Comparison of ENCODE assay signal across 9 cellular contexts in the genomic region with DNA sequence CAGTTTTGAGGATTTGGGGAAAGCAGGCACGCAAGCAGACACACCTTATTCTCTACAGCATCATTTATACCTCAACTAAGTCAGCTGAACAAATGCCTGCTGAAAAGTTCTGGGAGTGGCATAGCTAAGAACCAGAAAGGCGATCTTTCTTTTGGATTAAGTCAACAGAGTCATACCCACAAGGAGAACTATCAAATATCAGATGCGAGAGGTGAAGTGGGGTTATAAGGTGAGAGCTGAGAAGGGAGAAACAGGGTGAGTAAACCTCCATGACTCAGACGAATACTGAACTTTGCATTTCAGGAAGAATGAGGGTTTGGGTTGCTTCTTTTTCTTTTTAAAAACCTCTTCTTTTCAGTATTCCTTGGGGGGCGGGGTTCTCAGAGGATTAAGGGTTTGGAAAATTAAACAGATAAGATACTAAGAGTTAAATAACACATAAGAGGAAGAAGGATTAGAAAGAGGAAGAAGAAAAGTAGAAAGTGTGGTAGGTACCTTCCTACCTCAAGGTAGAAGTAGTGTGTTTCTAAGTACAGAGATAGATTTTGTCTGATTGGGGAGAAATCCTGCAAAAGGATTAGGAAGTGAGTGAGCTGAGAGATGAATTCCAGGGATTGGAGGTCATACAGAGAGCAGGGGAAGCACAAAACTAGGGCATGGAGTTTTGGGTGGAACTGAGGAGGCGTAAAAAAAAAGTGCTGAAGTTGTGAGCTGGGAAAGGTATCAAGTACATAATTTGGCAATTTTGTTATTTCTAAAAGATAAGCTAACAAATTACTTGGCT. TPM values are rescaled to one million over a fixed set of nuclear protein-coding genes. Genes with fewer than 3 reads are reported as not detected.
DNase-seq lines count a peak whose midpoint lies in the region; ATAC-seq and TF ChIP-seq lines count a peak whose summit lies in the region.
"Had no signal": no experiment of that assay in that cellular context is flagged by ENCODE, and none has a peak within 500 bp of the region (broad histone marks: within the 10 kb centered on the region; RNA-seq: fewer than 3 reads in every experiment).

No MANE protein-coding gene starts in this region.

- POLR2A ChIA-PET in activated naive CD8-positive, alpha-beta T cell treated with anti-CD3 and anti-CD28 coated beads, Interleukin-2, amount 10 ng/mL, durations not matched to agents 7 days and 5 days (lab: Charles Lee) = interaction anchor here (0.9 to 1.7 kb wide), 5 partner anchors 9 to 161 kb away, joined by 3 to 5 read pairs (median 3); no protein-coding TSS in a partner anchor

- H3K4me3 ChIP-seq in parathyroid adenoma (ENCODE audit: low read depth, low read length) = no peak overlapping the region
- no peak overlapping the region for H3K4me3 ChIP-seq in vagina

- H3K9me3 ChIP-seq in parathyroid adenoma (ENCODE audit: control insufficient read depth, low read length) (no peaks in the 10 kb centered on the region), vagina (no peaks in the 10 kb centered on the region)

- intact Hi-C loops in vagina (cut with DNase I) = no loop called here

- no peak overlapping the region for H3K27ac Mint-ChIP-seq in activated naive CD8-positive, alpha-beta T cell treated with anti-CD3 and anti-CD28 coated beads, Interleukin-2, amount 10 ng/mL, durations not matched to agents 7 days and 5 days

- no peaks in the 10 kb centered on the region for H3K36me3 ChIP-seq in parathyroid adenoma (ENCODE audit: control insufficient read depth, insufficient read depth, low read length)
- H3K36me3 ChIP-seq in vagina = no peaks in the 10 kb centered on the region

- H3K4me2 ChIP-seq in parathyroid adenoma (ENCODE audit: low read length) = no peak overlapping the region

- H3K27ac ChIP-seq in parathyroid adenoma (peak overlapping the region; percentile 72), vagina (no peak overlapping the region)
- H3K27ac ChIP-seq: 22Rv1 had no signal

- DNase-seq in DMS53 (lab: John Stamatoyannopoulos, UW) (peak; percentile 36), DMS53 treated with DMSO at 0.1 percent for 48 hours (lab: John Stamatoyannopoulos, UW; ENCODE audit: unreplicated experiment) (no peak), cortex of kidney (lab: John Stamatoyannopoulos, UW) (no peak), vagina (ENCODE audit: extremely low spot score in 2 of 2) (no peak)
- no peak for DNase-seq in activated naive CD8-positive, alpha-beta T cell treated with anti-CD3 and anti-CD28 coated beads, Interleukin-2, amount 10 ng/mL, durations not matched to agents 7 days and 5 days

- H2AFZ ChIP-seq in parathyroid adenoma = peak overlapping the region; percentile 18

- H3K36me3 Mint-ChIP-seq in activated naive CD8-positive, alpha-beta T cell treated with anti-CD3 and anti-CD28 coated beads, Interleukin-2, amount 10 ng/mL, durations not matched to agents 7 days and 5 days = peaks cover 18% of the 10 kb centered on the region

- TF ChIP-seq CTCF in parathyroid adenoma (IDR thresholded peaks at IDR 0.05) (no peak), vagina (IDR thresholded peaks at IDR 0.05) (no peak)

- peaks cover 28% of the 10 kb centered on the region for H3K4me1 Mint-ChIP-seq in activated naive CD8-positive, alpha-beta T cell treated with anti-CD3 and anti-CD28 coated beads, Interleukin-2, amount 10 ng/mL, durations not matched to agents 7 days and 5 days

- no peaks in the 10 kb centered on the region for H3K9me3 Mint-ChIP-seq in activated naive CD8-positive, alpha-beta T cell treated with anti-CD3 and anti-CD28 coated beads, Interleukin-2, amount 10 ng/mL, durations not matched to agents 7 days and 5 days

- no peaks in the 10 kb centered on the region for H3K27me3 Mint-ChIP-seq in activated naive CD8-positive, alpha-beta T cell treated with anti-CD3 and anti-CD28 coated beads, Interleukin-2, amount 10 ng/mL, durations not matched to agents 7 days and 5 days

- ATAC-seq in HG02973 (IDR thresholded peaks at IDR 0.05; ENCODE audit: unreplicated experiment) (peak; percentile 66), HG03045 (IDR thresholded peaks at IDR 0.05; ENCODE audit: unreplicated experiment) (no peak)
- no peak for ATAC-seq in activated naive CD8-positive, alpha-beta T cell treated with anti-CD3 and anti-CD28 coated beads, Interleukin-2, amount 10 ng/mL, durations not matched to agents 7 days and 5 days (ENCODE audit: low read depth)

- no peak for TF ChIP-seq POLR2A in vagina (IDR thresholded peaks at IDR 0.05)

- peak overlapping the region; percentile 0 for H3K4me3 Mint-ChIP-seq in activated naive CD8-positive, alpha-beta T cell treated with anti-CD3 and anti-CD28 coated beads, Interleukin-2, amount 10 ng/mL, durations not matched to agents 7 days and 5 days

- peaks cover 9% of the 10 kb centered on the region for H3K79me2 ChIP-seq in parathyroid adenoma

- H3K27me3 ChIP-seq in parathyroid adenoma (ENCODE audit: control insufficient read depth, insufficient read depth, low read length) = no peaks in the 10 kb centered on the region
- H3K27me3 ChIP-seq in vagina = no peaks in the 10 kb centered on the region

- H3K4me1 ChIP-seq in parathyroid adenoma = no peaks in the 10 kb centered on the region
- peaks cover 34% of the 10 kb centered on the region for H3K4me1 ChIP-seq in vagina

- no peak overlapping the region for H3K9ac ChIP-seq in parathyroid adenoma

RNA-seq across cellular contexts. Expression of a gene that starts 41.3 kb away (rescaled TPM):
- total RNA-seq in activated naive CD8-positive, alpha-beta T cell treated with anti-CD3 and anti-CD28 coated beads, Interleukin-2, amount 10 ng/mL, durations not matched to agents 7 days and 5 days = 10 to 100 TPM; 65.1 to 81.4 TPM
- 25.0 TPM for total RNA-seq in vagina
